In the genomic region with DNA sequence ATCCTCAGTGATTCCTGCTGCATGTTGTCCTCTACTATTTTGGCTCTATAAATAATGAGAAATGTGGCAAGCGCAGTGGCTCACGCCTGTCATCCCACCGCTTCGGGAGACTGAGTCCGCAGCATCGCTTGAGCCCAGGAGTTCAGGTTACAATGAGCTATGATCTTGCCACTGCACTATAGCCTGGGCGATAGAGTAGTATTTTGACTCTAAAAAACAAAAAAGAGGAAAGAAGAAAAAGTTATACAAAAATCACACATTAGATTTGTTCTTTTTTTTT, we compare ENCODE assay signal across 8 cellular contexts. TPM values are rescaled to one million over a fixed set of nuclear protein-coding genes. Genes with fewer than 3 reads are reported as not detected.
DNase-seq lines count a peak whose midpoint lies in the region; ATAC-seq and TF ChIP-seq lines count a peak whose summit lies in the region.

No MANE protein-coding gene starts in this region.

- H3K27me3 ChIP-seq in RWPE2 (ENCODE audit: insufficient read depth, poor library complexity, severe bottlenecking) (no peaks in the 10 kb centered on the region), esophagus (ENCODE audit: control insufficient read depth in 1 of 2, insufficient read depth in 2 of 2, low read length in 2 of 2) (no peaks in the 10 kb centered on the region), prostate gland (replicated peaks; ENCODE audit: insufficient read depth) (no peaks in the 10 kb centered on the region)

- H3K9ac ChIP-seq in ES-I3 (ENCODE audit: low read depth, low read length), result peak overlapping the region; percentile 68

- H3K9me3 ChIP-seq in ES-I3 (ENCODE audit: control insufficient read depth, insufficient read depth, low read length) (no peaks in the 10 kb centered on the region), RWPE2 (ENCODE audit: severe bottlenecking) (no peaks in the 10 kb centered on the region), esophagus (ENCODE audit: control insufficient read depth in 2 of 2, insufficient read depth in 1 of 2, low read depth in 1 of 2, low read length in 1 of 2) (no peaks in the 10 kb centered on the region), prostate gland (no peaks in the 10 kb centered on the region)

- TF ChIP-seq POLR2A in prostate gland (IDR thresholded peaks at IDR 0.05), result no peak

- DNase-seq in RWPE2 (ENCODE audit: low spot score) (no peak), prostate gland (ENCODE audit: low spot score) (no peak), GM10248 (ENCODE audit: extremely low spot score) (no peak), AML-193 (lab: John Stamatoyannopoulos, UW) (no peak), germinal center (ENCODE audit: low spot score) (no peak)

- intact Hi-C loops in prostate gland (cut with DNase I), result loop anchor here (2.0 kb wide), 1 partner anchor 20 kb away; the partner anchor contains the start of gene PMF1

- H3K4me3 ChIP-seq in RWPE2 (ENCODE audit: severe bottlenecking) (peak overlapping the region; percentile 73), esophagus (ENCODE audit: low read depth in 1 of 2, low read length in 2 of 2) (peak overlapping the region; percentile 66 to 93), prostate gland (peak overlapping the region; percentile 55 to 90)

- POLR2A ChIA-PET in GM10248 (lab: Yijun Ruan, JAX), result no interaction called here

- H3K27ac ChIP-seq in RWPE2 (ENCODE audit: poor library complexity, severe bottlenecking), result peak overlapping the region; percentile 48
- peak overlapping the region; percentile 77 to 90 for H3K27ac ChIP-seq in esophagus (ENCODE audit: low read depth in 2 of 2, low read length in 1 of 2)
- peak overlapping the region; percentile 68 to 78 for H3K27ac ChIP-seq in prostate gland

- ATAC-seq in RWPE2 (ENCODE audit: low read depth), result no peak
- ATAC-seq in GM19452 (IDR thresholded peaks at IDR 0.05; ENCODE audit: unreplicated experiment), result no peak

- CTCF ChIA-PET in GM10248 (lab: Yijun Ruan, JAX), result interaction anchor here (1.5 to 2.3 kb wide), 5 partner anchors 36 to 65 kb away, joined by 3 to 10 read pairs (median 4); no protein-coding TSS in a partner anchor

- H3K36me3 ChIP-seq in ES-I3 (ENCODE audit: insufficient read depth, low read length) (peaks cover 9% of the 10 kb centered on the region; the same call in 1 of the 2 replicates), RWPE2 (ENCODE audit: low read depth) (peaks cover 7% of the 10 kb centered on the region; the same call in 1 of the 2 replicates), esophagus (ENCODE audit: control insufficient read depth in 2 of 2, insufficient read depth in 2 of 2, low read length in 1 of 2) (peaks cover 0 to 6% of the 10 kb centered on the region in 2 donors), prostate gland (no peaks in the 10 kb centered on the region)

- WGBS in esophagus, 2 donors, result 84 to 85% methylated on average over 7 of the region's 7 CpGs
- 84% methylated on average over 7 of the region's 7 CpGs for WGBS in prostate gland

- H3K4me1 ChIP-seq in ES-I3 (ENCODE audit: insufficient read depth, low read length), result peaks cover 14% of the 10 kb centered on the region; the same call in 1 of the 2 replicates
- peaks cover 4% of the 10 kb centered on the region for H3K4me1 ChIP-seq in RWPE2 (ENCODE audit: insufficient read depth, poor library complexity, severe bottlenecking)
- peaks cover 0 to 3% of the 10 kb centered on the region in 2 donors for H3K4me1 ChIP-seq in esophagus (ENCODE audit: control insufficient read depth in 2 of 2, insufficient read depth in 2 of 2, low read length in 1 of 2)
- peaks cover 4% of the 10 kb centered on the region for H3K4me1 ChIP-seq in prostate gland (replicated peaks)

- no peak for TF ChIP-seq CTCF in RWPE2 (IDR thresholded peaks at IDR 0.05; ENCODE audit: poor library complexity, severe bottlenecking)
- TF ChIP-seq CTCF in prostate gland (IDR thresholded peaks at IDR 0.05), result no peak
- TF ChIP-seq CTCF in GM10248 (IDR thresholded peaks at IDR 0.05; ENCODE audit: control extremely low read depth, extremely low read depth, low read depth, missing control alignments), result no peak

RNA-seq across cellular contexts. Expression of gene SLC25A44, which starts 0.8 kb away (rescaled TPM):
- 1 to 10 TPM; 4.4 to 8.8 TPM for polyA plus RNA-seq in esophagus
- 10 to 100 TPM; 14.2 to 16.5 TPM for total RNA-seq in prostate gland

RNA-seq across cellular contexts. Expression of gene PMF1, which starts 19.7 kb away (rescaled TPM):
- 10 to 100 TPM; 67.2 to 69.0 TPM for polyA plus RNA-seq in esophagus
- total RNA-seq in prostate gland, result 100 to 1,000 TPM in 1 of 2 donors, 10 to 100 TPM in 1; 64.6 to 125 TPM

RNA-seq across cellular contexts. Expression of gene SEMA4A, which starts 39.8 kb away (rescaled TPM):
- 10 to 100 TPM; 23.8 to 24.9 TPM for polyA plus RNA-seq in esophagus
- total RNA-seq in prostate gland, result 10 to 100 TPM; 22.9 to 44.9 TPM

RNA-seq across cellular contexts. Expression of gene BGLAP, which starts 48.8 kb away (rescaled TPM):
- under 1 TPM; 0.41 to 0.81 TPM for polyA plus RNA-seq in esophagus
- total RNA-seq in prostate gland, result 1 to 10 TPM; 1.8 to 5.7 TPM

RNA-seq across cellular contexts. Expression of gene PAQR6, which starts 54.7 kb away (rescaled TPM):
- polyA plus RNA-seq in esophagus, result 1 to 10 TPM; 3.1 to 7.7 TPM
- total RNA-seq in prostate gland, result 1 to 10 TPM; 2.8 to 8.6 TPM
